ENCODE assay signal across 16 cellular contexts in the genomic region with DNA sequence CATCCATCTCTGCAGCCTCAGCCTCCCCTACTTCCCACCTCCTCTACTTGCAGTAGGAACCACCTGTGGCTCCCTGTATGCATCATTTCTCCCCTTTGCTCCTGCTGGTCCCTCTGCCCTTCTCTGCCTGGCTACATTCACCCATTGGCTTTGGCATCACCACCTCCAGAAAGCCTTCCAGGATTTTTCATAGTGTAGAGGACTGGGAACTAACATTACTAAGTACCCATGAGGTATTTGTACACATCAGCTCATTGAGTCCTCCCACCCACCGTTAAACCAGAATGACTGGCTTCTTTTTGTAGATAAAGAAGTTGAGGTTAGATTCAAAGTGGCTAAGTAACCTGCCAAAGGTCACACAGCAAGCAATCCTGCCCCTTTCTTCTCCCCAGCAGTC. TPM values are rescaled to one million over a fixed set of nuclear protein-coding genes. Genes with fewer than 3 reads are reported as not detected.
A peak's percentile ranks its signal among the peaks of the same experiment; 100 is the strongest.
DNase-seq lines count a peak whose midpoint lies in the region; ATAC-seq and TF ChIP-seq lines count a peak whose summit lies in the region.
"Had no signal": no experiment of that assay in that cellular context is flagged by ENCODE, and none has a peak within 500 bp of the region (broad histone marks: within the 10 kb centered on the region; RNA-seq: fewer than 3 reads in every experiment).

No MANE protein-coding gene starts in this region.

- POLR2A ChIA-PET in activated CD4-positive, alpha-beta T cell treated with anti-CD3 and anti-CD28 coated beads for 36 hours (lab: Charles Lee), result no interaction called here
- POLR2A ChIA-PET in CD8-positive, alpha-beta memory T cell (lab: Charles Lee), result no interaction called here

- no peak overlapping the region for H3K4me3 Mint-ChIP-seq in activated CD4-positive, alpha-beta T cell treated with anti-CD3 and anti-CD28 coated beads for 36 hours
- peak overlapping the region in 1 of 7 donors; percentile 23 for H3K4me3 Mint-ChIP-seq in CD8-positive, alpha-beta memory T cell
- H3K4me3 Mint-ChIP-seq in activated T-helper 2 cell treated with anti-CD3 and anti-CD28 coated beads, Interferon-gamma antibody, Interleukin-2, Interleukin-4, amounts not matched to agents 10 μg/mL and 5 μg/mL and 100 μg/mL, durations not matched to agents 14 hours and 24 hours and 36 hours (ENCODE audit: low read depth), result peak overlapping the region; percentile 24
- no peak overlapping the region for H3K4me3 Mint-ChIP-seq in osteocyte (ENCODE audit: unreplicated experiment)
- H3K4me3 Mint-ChIP-seq: effector memory CD8-positive, alpha-beta T cell; nephron had no signal

- TF ChIP-seq POLR2A in esophagus squamous epithelium (IDR thresholded peaks at IDR 0.05), result no peak

- H3K36me3 ChIP-seq in CD8-positive, alpha-beta memory T cell (ENCODE audit: insufficient read depth, low read length), result no peaks in the 10 kb centered on the region
- no peaks in the 10 kb centered on the region for H3K36me3 ChIP-seq in esophagus squamous epithelium
- H3K36me3 ChIP-seq: breast epithelium, tibial artery had no signal

- no peaks in the 10 kb centered on the region for H3K27me3 ChIP-seq in CD8-positive, alpha-beta memory T cell (ENCODE audit: insufficient read depth, low read length, poor library complexity, severe bottlenecking)
- no peaks in the 10 kb centered on the region for H3K27me3 ChIP-seq in esophagus squamous epithelium
- H3K27me3 ChIP-seq: breast epithelium, tibial artery had no signal

- peak overlapping the region; percentile 34 for H3K27ac Mint-ChIP-seq in activated CD4-positive, alpha-beta T cell treated with anti-CD3 and anti-CD28 coated beads for 36 hours
- H3K27ac Mint-ChIP-seq in CD8-positive, alpha-beta memory T cell, result peak overlapping the region in 5 of 8 donors; percentile 23 to 64 (median 48)
- H3K27ac Mint-ChIP-seq in activated T-helper 2 cell treated with anti-CD3 and anti-CD28 coated beads, Interferon-gamma antibody, Interleukin-2, Interleukin-4, amounts not matched to agents 10 μg/mL and 5 μg/mL and 100 μg/mL, durations not matched to agents 14 hours and 24 hours and 36 hours, result peak overlapping the region; percentile 76
- peak overlapping the region; percentile 63 for H3K27ac Mint-ChIP-seq in osteocyte (ENCODE audit: unreplicated experiment)

- H3K4me3 ChIP-seq in CD8-positive, alpha-beta memory T cell (ENCODE audit: low read length), result no peak overlapping the region
- H3K4me3 ChIP-seq in esophagus squamous epithelium, result no peak overlapping the region
- H3K4me3 ChIP-seq: breast epithelium, lung, tibial artery had no signal

- 30 to 33% methylated on average over 1 of the region's 1 CpG for WGBS in esophagus squamous epithelium, 2 donors

- intact Hi-C loops in activated CD4-positive, alpha-beta T cell treated with anti-CD3 and anti-CD28 coated beads for 36 hours (cut with DNase I, micrococcal nuclease), result loop anchor here (2.0 to 5.0 kb wide), 2 partner anchors 19 to 33 kb away; no protein-coding TSS in a partner anchor
- intact Hi-C loops in activated T-helper 2 cell treated with anti-CD3 and anti-CD28 coated beads, Interferon-gamma antibody, Interleukin-2, Interleukin-4, amounts not matched to agents 10 μg/mL and 5 μg/mL and 100 μg/mL, durations not matched to agents 14 hours and 24 hours and 36 hours (cut with micrococcal nuclease), result loop anchor here (5.0 kb wide), 1 partner anchor 37 kb away; no protein-coding TSS in a partner anchor
- intact Hi-C loops in esophagus squamous epithelium (cut with DNase I), result no loop called here

- TF ChIP-seq CTCF in osteocyte (IDR thresholded peaks at IDR 0.05) (no peak), esophagus squamous epithelium (IDR thresholded peaks at IDR 0.05) (no peak)

- DNase-seq in activated CD4-positive, alpha-beta T cell treated with anti-CD3 and anti-CD28 coated beads for 36 hours, result peak; percentile 29
- DNase-seq in activated CD4-positive, alpha-beta T cell treated with anti-CD3 and anti-CD28 coated beads for 4 hours, result no peak
- DNase-seq in CD8-positive, alpha-beta memory T cell, result no peak
- no peak for DNase-seq in activated T-helper 2 cell treated with anti-CD3 and anti-CD28 coated beads, Interferon-gamma antibody, Interleukin-2, Interleukin-4, amounts not matched to agents 10 μg/mL and 5 μg/mL and 100 μg/mL, durations not matched to agents 14 hours and 24 hours and 36 hours (ENCODE audit: low spot score)
- DNase-seq in osteocyte (ENCODE audit: extremely low spot score, unreplicated experiment), result no peak
- DNase-seq in esophagus squamous epithelium (lab: John Stamatoyannopoulos, UW), result no peak
- DNase-seq: activated CD4-positive, alpha-beta T cell treated with anti-CD3 and anti-CD28 coated beads, Interleukin-2, amount 50 U/mL, for 48 hours; effector memory CD8-positive, alpha-beta T cell; NCI-H2081 treated with DMSO at 0.1 percent for 48 hours had no signal

- peaks cover 51% of the 10 kb centered on the region for H3K4me1 ChIP-seq in CD8-positive, alpha-beta memory T cell (ENCODE audit: insufficient read depth, low read length)
- H3K4me1 ChIP-seq in esophagus squamous epithelium, result peaks cover 15 to 98% (median 54%) of the 10 kb centered on the region in 3 donors

- H3K9me3 Mint-ChIP-seq in activated CD4-positive, alpha-beta T cell treated with anti-CD3 and anti-CD28 coated beads for 36 hours (ENCODE audit: low read depth), result no peaks in the 10 kb centered on the region
- H3K9me3 Mint-ChIP-seq in CD8-positive, alpha-beta memory T cell, result no peaks in the 10 kb centered on the region
- H3K9me3 Mint-ChIP-seq in activated T-helper 2 cell treated with anti-CD3 and anti-CD28 coated beads, Interferon-gamma antibody, Interleukin-2, Interleukin-4, amounts not matched to agents 10 μg/mL and 5 μg/mL and 100 μg/mL, durations not matched to agents 14 hours and 24 hours and 36 hours, result no peaks in the 10 kb centered on the region
- H3K9me3 Mint-ChIP-seq in osteocyte (ENCODE audit: unreplicated experiment), result no peaks in the 10 kb centered on the region
- H3K9me3 Mint-ChIP-seq: effector memory CD8-positive, alpha-beta T cell; nephron had no signal

- peaks cover 27% of the 10 kb centered on the region for H3K36me3 Mint-ChIP-seq in activated CD4-positive, alpha-beta T cell treated with anti-CD3 and anti-CD28 coated beads for 36 hours (ENCODE audit: low read depth)
- H3K36me3 Mint-ChIP-seq in CD8-positive, alpha-beta memory T cell, result peaks cover 7 to 33% (median 8%) of the 10 kb centered on the region in 3 donors
- peaks cover 35% of the 10 kb centered on the region for H3K36me3 Mint-ChIP-seq in activated T-helper 2 cell treated with anti-CD3 and anti-CD28 coated beads, Interferon-gamma antibody, Interleukin-2, Interleukin-4, amounts not matched to agents 10 μg/mL and 5 μg/mL and 100 μg/mL, durations not matched to agents 14 hours and 24 hours and 36 hours (ENCODE audit: low read depth)
- H3K36me3 Mint-ChIP-seq in osteocyte (ENCODE audit: unreplicated experiment), result peaks cover 22% of the 10 kb centered on the region

- no peaks in the 10 kb centered on the region for H3K27me3 Mint-ChIP-seq in activated CD4-positive, alpha-beta T cell treated with anti-CD3 and anti-CD28 coated beads for 36 hours
- H3K27me3 Mint-ChIP-seq in CD8-positive, alpha-beta memory T cell, result peaks cover 0 to 2% of the 10 kb centered on the region in 2 donors
- H3K27me3 Mint-ChIP-seq in activated T-helper 2 cell treated with anti-CD3 and anti-CD28 coated beads, Interferon-gamma antibody, Interleukin-2, Interleukin-4, amounts not matched to agents 10 μg/mL and 5 μg/mL and 100 μg/mL, durations not matched to agents 14 hours and 24 hours and 36 hours (ENCODE audit: low read depth), result no peaks in the 10 kb centered on the region
- no peaks in the 10 kb centered on the region for H3K27me3 Mint-ChIP-seq in osteocyte (ENCODE audit: unreplicated experiment)
- H3K27me3 Mint-ChIP-seq: effector memory CD8-positive, alpha-beta T cell had no signal

- CTCF ChIA-PET in activated CD4-positive, alpha-beta T cell treated with anti-CD3 and anti-CD28 coated beads for 36 hours (lab: Charles Lee), result interaction anchor here (1.2 to 1.5 kb wide), 3 partner anchors 13 to 28 kb away, joined by 3 to 7 read pairs (median 5); no protein-coding TSS in a partner anchor
- CTCF ChIA-PET in CD8-positive, alpha-beta memory T cell (lab: Charles Lee), result interaction anchor here (0.8 to 1.2 kb wide), 2 partner anchors 10 to 21 kb away, joined by 3 read pairs; no protein-coding TSS in a partner anchor

- no peaks in the 10 kb centered on the region for H3K9me3 ChIP-seq in CD8-positive, alpha-beta memory T cell (ENCODE audit: low read length)
- no peaks in the 10 kb centered on the region for H3K9me3 ChIP-seq in esophagus squamous epithelium
- H3K9me3 ChIP-seq: breast epithelium, tibial artery had no signal

- no peak overlapping the region for H3K27ac ChIP-seq in CD8-positive, alpha-beta memory T cell (ENCODE audit: low read depth, low read length)
- peak overlapping the region in 1 of 4 donors; percentile 57 for H3K27ac ChIP-seq in esophagus squamous epithelium

- H3K4me1 Mint-ChIP-seq in activated CD4-positive, alpha-beta T cell treated with anti-CD3 and anti-CD28 coated beads for 36 hours, result peaks cover 87% of the 10 kb centered on the region
- peaks cover 55 to 85% (median 78%) of the 10 kb centered on the region in 3 donors for H3K4me1 Mint-ChIP-seq in CD8-positive, alpha-beta memory T cell
- H3K4me1 Mint-ChIP-seq in activated T-helper 2 cell treated with anti-CD3 and anti-CD28 coated beads, Interferon-gamma antibody, Interleukin-2, Interleukin-4, amounts not matched to agents 10 μg/mL and 5 μg/mL and 100 μg/mL, durations not matched to agents 14 hours and 24 hours and 36 hours (ENCODE audit: low read depth), result peaks cover 72% of the 10 kb centered on the region
- H3K4me1 Mint-ChIP-seq in osteocyte (ENCODE audit: unreplicated experiment), result peaks cover 74% of the 10 kb centered on the region

- ATAC-seq in activated CD4-positive, alpha-beta T cell treated with anti-CD3 and anti-CD28 coated beads for 36 hours, result peak; percentile 47
- ATAC-seq in HG03378 (IDR thresholded peaks at IDR 0.05; ENCODE audit: unreplicated experiment) (no peak), HG02642 (IDR thresholded peaks at IDR 0.05; ENCODE audit: poor library complexity, unreplicated experiment) (no peak)
- ATAC-seq: effector memory CD8-positive, alpha-beta T cell had no signal

RNA-seq across cellular contexts. Expression of a gene that starts 17.1 kb away (rescaled TPM):
- total RNA-seq in activated CD4-positive, alpha-beta T cell treated with anti-CD3 and anti-CD28 coated beads for 36 hours, result 10 to 100 TPM; 27.3 to 34.2 TPM
- total RNA-seq in CD8-positive, alpha-beta memory T cell, result 10 to 100 TPM; 37.6 to 39.7 TPM
- polyA plus RNA-seq in CD8-positive, alpha-beta memory T cell, result 4.3 TPM
- 36.5 and 40.1 TPM in 2 replicates for total RNA-seq in activated T-helper 2 cell treated with anti-CD3 and anti-CD28 coated beads, Interferon-gamma antibody, Interleukin-2, Interleukin-4, amounts not matched to agents 10 μg/mL and 5 μg/mL and 100 μg/mL, durations not matched to agents 14 hours and 24 hours and 36 hours
- total RNA-seq in osteocyte (105 and 114 TPM in 2 replicates), esophagus squamous epithelium (10 to 100 TPM in 1 of 4 donors, 1 to 10 TPM in 3; 1.5 to 11.6 (median 5.5) TPM)
- total RNA-seq: HT-29 had no signal

RNA-seq across cellular contexts. Expression of a gene that starts 35.5 kb away (rescaled TPM):
- total RNA-seq in activated CD4-positive, alpha-beta T cell treated with anti-CD3 and anti-CD28 coated beads for 36 hours, result 10 to 100 TPM; 37.9 to 44.1 TPM
- total RNA-seq in CD8-positive, alpha-beta memory T cell, result 10 to 100 TPM; 52.9 to 54.6 TPM
- 72.9 TPM for polyA plus RNA-seq in CD8-positive, alpha-beta memory T cell
- total RNA-seq in activated T-helper 2 cell treated with anti-CD3 and anti-CD28 coated beads, Interferon-gamma antibody, Interleukin-2, Interleukin-4, amounts not matched to agents 10 μg/mL and 5 μg/mL and 100 μg/mL, durations not matched to agents 14 hours and 24 hours and 36 hours, result 32.4 and 39.4 TPM in 2 replicates
- total RNA-seq in osteocyte (53.1 and 55.1 TPM in 2 replicates), esophagus squamous epithelium (10 to 100 TPM; 14.4 to 40.1 (median 32.6) TPM)
